In the genomic region with DNA sequence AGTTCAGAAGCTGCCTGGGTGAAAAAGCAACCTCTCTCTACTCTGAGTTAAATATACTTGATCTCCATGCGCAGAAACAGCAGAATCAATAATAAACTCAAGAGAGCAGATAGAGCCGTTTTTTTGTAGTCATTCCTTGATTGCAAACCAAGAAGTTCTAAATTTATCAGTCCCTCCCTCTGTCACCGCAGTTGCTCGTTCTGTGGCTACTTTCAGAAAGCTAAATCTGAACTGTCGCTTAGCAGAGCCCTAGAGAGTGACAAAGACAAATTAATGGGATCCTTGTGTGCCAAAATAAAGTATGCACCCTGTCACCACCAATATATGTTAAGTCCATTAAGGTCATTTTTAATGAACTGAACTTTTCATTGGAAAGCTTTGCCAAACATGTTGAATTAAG, we compare ENCODE assay signal across 26 cellular contexts.
A peak's percentile ranks its signal among the peaks of the same experiment; 100 is the strongest.
DNase-seq lines count a peak whose midpoint lies in the region; ATAC-seq and TF ChIP-seq lines count a peak whose summit lies in the region.
"Had no signal": no experiment of that assay in that cellular context is flagged by ENCODE, and none has a peak within 500 bp of the region (broad histone marks: within the 10 kb centered on the region; RNA-seq: fewer than 3 reads in every experiment).

No MANE protein-coding gene starts in this region.

- H2AFZ ChIP-seq in osteoblast (ENCODE audit: low read length): no peak overlapping the region
- H2AFZ ChIP-seq: hepatocyte, neural progenitor cell had no signal

- H3K27me3 ChIP-seq in osteoblast (ENCODE audit: insufficient read depth, low read length): no peaks in the 10 kb centered on the region
- H3K27me3 ChIP-seq: body of pancreas, hepatocyte, MG63, neural progenitor cell, testis had no signal

- ATAC-seq in GM19025 (IDR thresholded peaks at IDR 0.05; ENCODE audit: low read depth, unreplicated experiment) (peak; percentile 50), HG02798 (IDR thresholded peaks at IDR 0.05; ENCODE audit: poor library complexity, unreplicated experiment) (peak; percentile 61), HG03520 (IDR thresholded peaks at IDR 0.05; ENCODE audit: unreplicated experiment) (peak; percentile 67)
- ATAC-seq: activated naive CD8-positive, alpha-beta T cell treated with anti-CD3 and anti-CD28 coated beads, Interleukin-2, amount 50 U/mL, for 24 hours; body of pancreas; mucosa of descending colon; Right ventricle myocardium inferior; stimulated activated naive B cell treated with anti-CD40 and anti-IgM and Interleukin-4, amounts not matched to agents 10 μg/mL and 1 μg/mL and 100 μg/mL, for 72 hours had no signal

- no peaks in the 10 kb centered on the region for H3K4me1 ChIP-seq in osteoblast (ENCODE audit: insufficient read depth, low read length)
- H3K4me1 ChIP-seq: body of pancreas, neural progenitor cell, testis had no signal

- DNase-seq in osteoblast (ENCODE audit: insufficient read length, low spot score, missing footprints) (peak; percentile 17), NCI-H128 (lab: John Stamatoyannopoulos, UW; ENCODE audit: unreplicated experiment) (no peak), NCI-H2227 treated with DMSO at 0.1 percent for 48 hours (lab: John Stamatoyannopoulos, UW) (no peak)
- DNase-seq in activated T-cell treated with anti-CD3 and anti-CD28 coated beads, Interleukin-2, amount 50 U/mL, for 48 hours: no peak
- DNase-seq: activated B cell treated with CpG ODN at 0.5 μM for 24 hours; activated CD4-positive, alpha-beta memory T cell treated with anti-CD3 and anti-CD28 coated beads for 36 hours; activated effector memory CD4-positive, alpha-beta T cell treated with anti-CD3 and anti-CD28 coated beads, Interleukin-2, amount 50 U/mL, for 16 hours; activated naive CD8-positive, alpha-beta T cell treated with anti-CD3 and anti-CD28 coated beads, Interleukin-2, amount 50 U/mL, for 24 hours; body of pancreas; effector memory CD4-positive, alpha-beta T cell; immature natural killer cell; MG63; mucosa of descending colon; NCI-H146; NCI-H524; stimulated activated CD4-positive, alpha-beta T cell treated with anti-CD3 and anti-CD28 coated beads, Interleukin-2, amount 100 ng/mL, for 48 hours; stimulated activated naive B cell treated with anti-CD40 and anti-IgM and Interleukin-4, amounts not matched to agents 10 μg/mL and 1 μg/mL and 100 μg/mL, for 72 hours; T-helper 9 cell; testis had no signal

- no peak overlapping the region for H3K4me2 ChIP-seq in osteoblast (ENCODE audit: insufficient read depth, low read length)
- H3K4me2 ChIP-seq: hepatocyte, neural progenitor cell, smooth muscle cell had no signal

- peaks cover 73% of the 10 kb centered on the region for H3K36me3 ChIP-seq in osteoblast (ENCODE audit: insufficient read depth, low read length)

- H3K9me3 ChIP-seq in osteoblast (ENCODE audit: low read depth, low read length): peaks cover 2% of the 10 kb centered on the region
- H3K9me3 ChIP-seq: testis had no signal

- H3K79me2 ChIP-seq in osteoblast (ENCODE audit: insufficient read depth, low read length): no peaks in the 10 kb centered on the region
- H3K79me2 ChIP-seq: hepatocyte had no signal

- no peak overlapping the region for H3K27ac ChIP-seq in osteoblast (ENCODE audit: low read depth, low read length)
- H3K27ac ChIP-seq: body of pancreas, hepatocyte, neural progenitor cell, testis had no signal

- no peaks in the 10 kb centered on the region for H4K20me1 ChIP-seq in osteoblast (ENCODE audit: insufficient read depth, low read length)

- TF ChIP-seq CTCF in osteoblast (IDR thresholded peaks at IDR 0.05; ENCODE audit: extremely low read depth, low read depth, low read length): no peak

- H3K4me3 ChIP-seq in osteoblast (ENCODE audit: insufficient read depth, low read length): no peak overlapping the region
- H3K4me3 ChIP-seq: body of pancreas, hepatocyte, MG63, mucosa of descending colon, neural progenitor cell, smooth muscle cell, testis had no signal
